33 cellular contexts compared by ENCODE assay signal in the genomic region with DNA sequence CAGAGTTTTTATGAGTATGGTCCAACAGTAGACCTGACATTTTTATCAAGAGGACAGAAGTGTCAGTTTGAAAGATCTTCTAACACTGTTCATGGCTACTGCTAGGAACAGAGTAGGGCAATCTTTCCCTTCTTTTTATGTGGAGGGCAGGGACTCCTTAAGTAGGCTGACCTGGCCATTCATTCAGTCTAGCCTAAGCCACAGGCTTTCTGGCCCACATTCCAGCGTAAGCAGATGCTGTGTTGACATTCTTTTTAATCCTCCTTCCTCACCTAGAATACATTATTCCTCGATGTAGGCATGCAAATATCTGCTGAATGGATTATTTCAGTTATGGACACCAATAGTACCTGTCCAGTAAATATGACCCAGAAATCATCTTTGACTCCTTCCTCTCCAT.
"Had no signal": no experiment of that assay in that cellular context is flagged by ENCODE, and none has a peak within 500 bp of the region (broad histone marks: within the 10 kb centered on the region; RNA-seq: fewer than 3 reads in every experiment).

No MANE protein-coding gene starts in this region.

- H3K4me1 Mint-ChIP-seq: endodermal cell had no signal

- H3K4me3 Mint-ChIP-seq: activated B cell treated with CpG ODN at 0.5 μM for 24 hours; activated CD8-positive, alpha-beta T cell treated with anti-CD3 and anti-CD28 coated beads for 36 hours; activated naive CD8-positive, alpha-beta T cell; activated T-cell treated with anti-CD3 and anti-CD28 coated beads, Interleukin-2, amount 50 U/mL, for 4 hours; activated T-helper 17 cell treated with anti-CD3 and anti-CD28 coated beads, Interleukin-2, amount 50 U/mL, for 72 hours; central memory CD8-positive, alpha-beta T cell; dendritic cell treated with granulocyte-macrophage colony-stimulating factor and Interleukin-4, amounts not matched to agents 40 ng/mL and 50 ng/mL, for 4 days; endodermal cell; T-helper 17 cell; T-helper 2 cell treated with Interferon-gamma antibody and Interleukin-4, amounts not matched to agents 5 μg/mL and 100 μg/mL, for 36 hours had no signal

- H3K9me3 Mint-ChIP-seq: activated B cell treated with CpG ODN at 0.5 μM for 24 hours; activated CD8-positive, alpha-beta T cell treated with anti-CD3 and anti-CD28 coated beads for 36 hours; activated T-cell treated with anti-CD3 and anti-CD28 coated beads, Interleukin-2, amount 50 U/mL, for 4 hours; activated T-helper 17 cell treated with anti-CD3 and anti-CD28 coated beads, Interleukin-2, amount 50 U/mL, for 72 hours; central memory CD8-positive, alpha-beta T cell; dendritic cell treated with granulocyte-macrophage colony-stimulating factor and Interleukin-4, amounts not matched to agents 40 ng/mL and 50 ng/mL, for 4 days; endodermal cell; T-helper 2 cell treated with Interferon-gamma antibody and Interleukin-4, amounts not matched to agents 5 μg/mL and 100 μg/mL, for 36 hours had no signal

- DNase-seq: activated B cell treated with CpG ODN at 0.5 μM for 24 hours; activated CD4-positive, alpha-beta T cell treated with anti-CD3 and anti-CD28 coated beads for 48 hours; activated CD4-positive, alpha-beta T cell treated with anti-CD3 and anti-CD28 coated beads, Interleukin-2, amount 50 U/mL, for 1 hour; activated CD4-positive, alpha-beta T cell treated with anti-CD3 and anti-CD28 coated beads, Interleukin-2, amount 50 U/mL, for 48 hours; activated CD8-positive, alpha-beta memory T cell treated with anti-CD3 and anti-CD28 coated beads for 24 hours; activated CD8-positive, alpha-beta T cell treated with anti-CD3 and anti-CD28 coated beads for 36 hours; activated effector memory CD4-positive, alpha-beta T cell treated with Interleukin-2 at 50 U/mL for 16 hours; activated gamma-delta T cell treated with Interleukin-2 at 50 U/mL for 16 hours; activated naive CD4-positive, alpha-beta T cell treated with anti-CD3 and anti-CD28 coated beads, Interleukin-2, amount 50 U/mL, for 16 hours; activated naive CD4-positive, alpha-beta T cell treated with Interleukin-2 at 50 U/mL for 16 hours; activated T-cell treated with anti-CD3 and anti-CD28 coated beads, Interleukin-2, amount 50 U/mL, for 4 hours; amniotic stem cell; anterior cingulate cortex; brain microvascular endothelial cell; dorsolateral prefrontal cortex; effector memory CD4-positive, alpha-beta T cell; endodermal cell; foreskin fibroblast; heart right ventricle; T-helper 17 cell; T1000; WERI-Rb-1 had no signal

- H3K27ac Mint-ChIP-seq: activated B cell treated with CpG ODN at 0.5 μM for 24 hours; activated CD8-positive, alpha-beta T cell treated with anti-CD3 and anti-CD28 coated beads for 36 hours; activated T-helper 17 cell treated with anti-CD3 and anti-CD28 coated beads, Interleukin-2, amount 50 U/mL, for 72 hours; dendritic cell treated with granulocyte-macrophage colony-stimulating factor and Interleukin-4, amounts not matched to agents 40 ng/mL and 50 ng/mL, for 4 days; endodermal cell; T-helper 17 cell had no signal

- H3K36me3 ChIP-seq: brain microvascular endothelial cell, gastroesophageal sphincter, heart right ventricle, WERI-Rb-1 had no signal

- H3K27me3 ChIP-seq: brain microvascular endothelial cell, dorsolateral prefrontal cortex, gastroesophageal sphincter, heart right ventricle had no signal

- FAIRE-seq: astrocyte, bronchial epithelial cell had no signal

- H3K27ac ChIP-seq: brain microvascular endothelial cell, coronary artery, gastroesophageal sphincter, heart right ventricle, WERI-Rb-1 had no signal

- ATAC-seq: activated CD4-positive, CD25-positive, alpha-beta regulatory T cell treated with anti-CD3 and anti-CD28 coated beads, Interleukin-2, amount 50 U/mL, for 24 hours; activated CD8-positive, alpha-beta T cell treated with anti-CD3 and anti-CD28 coated beads for 36 hours; activated T-cell treated with anti-CD3 and anti-CD28 coated beads, Interleukin-2, amount 50 U/mL, for 4 hours; activated T-helper 17 cell treated with anti-CD3 and anti-CD28 coated beads, Interleukin-2, amount 50 U/mL, for 72 hours; esophagus mucosa; gastroesophageal sphincter; heart right ventricle; T-helper 17 cell had no signal

- H3K9me3 ChIP-seq: gastroesophageal sphincter, heart right ventricle had no signal

- H3K27me3 Mint-ChIP-seq: activated B cell treated with CpG ODN at 0.5 μM for 24 hours; activated CD8-positive, alpha-beta T cell treated with anti-CD3 and anti-CD28 coated beads for 36 hours; activated naive CD8-positive, alpha-beta T cell; activated T-helper 17 cell treated with anti-CD3 and anti-CD28 coated beads, Interleukin-2, amount 50 U/mL, for 72 hours; central memory CD8-positive, alpha-beta T cell; dendritic cell treated with granulocyte-macrophage colony-stimulating factor and Interleukin-4, amounts not matched to agents 40 ng/mL and 50 ng/mL, for 4 days; T-helper 17 cell had no signal

- H3K4me3 ChIP-seq: coronary artery, dorsolateral prefrontal cortex, gastroesophageal sphincter, heart right ventricle had no signal
